Comparison of ENCODE assay signal across 26 cellular contexts in genomic region chr4:7239101-7239820, GRCh38. TPM values are rescaled to one million over a fixed set of nuclear protein-coding genes. Genes with fewer than 3 reads are reported as not detected.
"Had no signal": no experiment of that assay in that cellular context is flagged by ENCODE, and none has a peak within 500 bp of the region (broad histone marks: within the 10 kb centered on the region; RNA-seq: fewer than 3 reads in every experiment).

No MANE protein-coding gene starts in this region.

- H3K27me3 ChIP-seq: breast epithelium, uterus had no signal

- FAIRE-seq: colon, endometrium, islet of Langerhans had no signal

- H3K4me1 ChIP-seq: breast epithelium, uterus had no signal

- H3K36me3 ChIP-seq: breast epithelium, esophagus squamous epithelium, thoracic aorta, uterus had no signal

- ATAC-seq: activated CD8-positive, alpha-beta T cell treated with anti-CD3 and anti-CD28 coated beads for 36 hours; activated T-cell treated with anti-CD3 and anti-CD28 coated beads, Interleukin-2, amount 50 U/mL, for 4 hours; activated T-helper 17 cell treated with anti-CD3 and anti-CD28 coated beads, Interleukin-2, amount 50 U/mL, for 72 hours; sciatic nerve; T-helper 17 cell had no signal

- H3K9me3 ChIP-seq: uterus had no signal

- H3K27ac ChIP-seq: breast epithelium, epithelial cell of prostate, esophagus squamous epithelium, thoracic aorta, uterus had no signal

- H3K4me3 ChIP-seq: breast epithelium, esophagus squamous epithelium, skin epidermis, thoracic aorta, uterus had no signal

- DNase-seq: activated CD4-positive, alpha-beta T cell treated with anti-CD3 and anti-CD28 coated beads, Interleukin-2, amount 50 U/mL, for 1 hour; activated CD8-positive, alpha-beta T cell treated with anti-CD3 and anti-CD28 coated beads for 36 hours; activated gamma-delta T cell treated with Interleukin-2 at 50 U/mL for 16 hours; activated naive CD4-positive, alpha-beta T cell treated with anti-CD3 and anti-CD28 coated beads, Interleukin-2, amount 50 U/mL, for 16 hours; activated T-cell treated with anti-CD3 and anti-CD28 coated beads, Interleukin-2, amount 50 U/mL, for 4 hours; amygdala; effector CD8-positive, alpha-beta T cell; esophagus squamous epithelium; foreskin melanocyte; mammary epithelial cell; naive B cell; stimulated activated CD4-positive, alpha-beta T cell treated with anti-CD3 and anti-CD28 coated beads, Interleukin-12 subunit alpha, Interleukin-12 subunit beta, amount 100 ng/mL, for 4 hours; stimulated activated CD4-positive, alpha-beta T cell treated with anti-CD3 and anti-CD28 coated beads, Interleukin-4, amount 100 ng/mL, for 1 hour; stimulated activated naive CD8-positive, alpha-beta T cell treated with anti-CD3 and anti-CD28 coated beads, Interleukin-15, Interleukin-2, amounts not matched to agents 100 U/mL and 50 U/mL, for 24 hours; T-helper 17 cell; T1000; uterus had no signal

RNA-seq across cellular contexts. Expression of gene SORCS2, which starts 46.9 kb away (rescaled TPM):
- total RNA-seq: T-helper 17 cell had no signal
